ENCODE assay signal across 1 cellular context in genomic region chr7:7516156-7516555, GRCh38.
TF ChIP-seq lines count a peak whose summit lies in the region.

No MANE protein-coding gene starts in this region.

TF ChIP-seq in HepG2, 621 proteins besides CTCF, POLR2A, EP300 and RAD21:
- no peak for TF ChIP-seq ZSCAN9 (CRISPR knock-in tag; IDR thresholded peaks at IDR 0.05; ENCODE audit: borderline replicate concordance)
- peak; percentile 14; the same call in 1 of the 2 replicates for TF ChIP-seq NCOR1 (IDR thresholded peaks at IDR 0.05; ENCODE audit: borderline replicate concordance, low read length)
- TF ChIP-seq NCOA2 (CRISPR knock-in tag; IDR thresholded peaks at IDR 0.05), result 0 out of 2 replicates have a peak, but pooled peaks have one; percentile 7
- TF ChIP-seq ZNF616 (CRISPR knock-in tag; IDR thresholded peaks at IDR 0.05; ENCODE audit: low read depth), result no peak
TF ChIP-seq in HepG2: peak in this region for 2.
